Comparison of ENCODE assay signal across 3 cellular contexts in the genomic region with DNA sequence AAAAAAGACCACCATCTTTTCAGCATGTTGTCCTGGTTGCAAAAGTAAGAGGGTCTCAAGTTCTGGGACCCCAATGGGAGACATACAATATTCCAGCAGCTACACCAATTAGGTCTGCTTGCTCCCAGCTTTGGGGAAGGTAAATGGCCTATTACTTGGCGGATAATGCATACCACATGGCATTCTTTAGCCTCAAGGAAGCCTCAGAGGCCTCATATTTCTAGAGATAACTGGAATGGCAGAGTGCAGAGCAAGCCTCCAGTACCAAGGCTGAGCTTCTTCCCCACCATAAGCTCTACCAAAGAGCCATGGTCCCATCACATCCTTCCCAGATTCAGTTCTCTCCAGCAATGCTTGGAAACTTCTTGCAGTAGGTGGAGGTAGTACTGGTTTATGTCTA.
TF ChIP-seq lines count a peak whose summit lies in the region.

No MANE protein-coding gene starts in this region.

TF ChIP-seq in SK-N-SH treated with all-trans-retinoic acid at 6 μM for 48 hours, 23 proteins besides CTCF, POLR2A, EP300 and RAD21 (continued from another document):
- TF ChIP-seq, protein P1, sequence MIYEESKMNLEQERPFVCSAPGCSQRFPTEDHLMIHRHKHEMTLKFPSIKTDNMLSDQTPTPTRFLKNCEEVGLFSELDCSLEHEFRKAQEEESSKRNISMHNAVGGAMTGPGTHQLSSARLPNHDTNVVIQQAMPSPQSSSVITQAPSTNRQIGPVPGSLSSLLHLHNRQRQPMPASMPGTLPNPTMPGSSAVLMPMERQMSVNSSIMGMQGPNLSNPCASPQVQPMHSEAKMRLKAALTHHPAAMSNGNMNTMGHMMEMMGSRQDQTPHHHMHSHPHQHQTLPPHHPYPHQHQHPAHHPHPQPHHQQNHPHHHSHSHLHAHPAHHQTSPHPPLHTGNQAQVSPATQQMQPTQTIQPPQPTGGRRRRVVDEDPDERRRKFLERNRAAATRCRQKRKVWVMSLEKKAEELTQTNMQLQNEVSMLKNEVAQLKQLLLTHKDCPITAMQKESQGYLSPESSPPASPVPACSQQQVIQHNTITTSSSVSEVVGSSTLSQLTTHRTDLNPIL (CRISPR knock-in tag; IDR thresholded peaks at IDR 0.05; ENCODE audit: low read depth) = no peak
- TF ChIP-seq, protein P2, sequence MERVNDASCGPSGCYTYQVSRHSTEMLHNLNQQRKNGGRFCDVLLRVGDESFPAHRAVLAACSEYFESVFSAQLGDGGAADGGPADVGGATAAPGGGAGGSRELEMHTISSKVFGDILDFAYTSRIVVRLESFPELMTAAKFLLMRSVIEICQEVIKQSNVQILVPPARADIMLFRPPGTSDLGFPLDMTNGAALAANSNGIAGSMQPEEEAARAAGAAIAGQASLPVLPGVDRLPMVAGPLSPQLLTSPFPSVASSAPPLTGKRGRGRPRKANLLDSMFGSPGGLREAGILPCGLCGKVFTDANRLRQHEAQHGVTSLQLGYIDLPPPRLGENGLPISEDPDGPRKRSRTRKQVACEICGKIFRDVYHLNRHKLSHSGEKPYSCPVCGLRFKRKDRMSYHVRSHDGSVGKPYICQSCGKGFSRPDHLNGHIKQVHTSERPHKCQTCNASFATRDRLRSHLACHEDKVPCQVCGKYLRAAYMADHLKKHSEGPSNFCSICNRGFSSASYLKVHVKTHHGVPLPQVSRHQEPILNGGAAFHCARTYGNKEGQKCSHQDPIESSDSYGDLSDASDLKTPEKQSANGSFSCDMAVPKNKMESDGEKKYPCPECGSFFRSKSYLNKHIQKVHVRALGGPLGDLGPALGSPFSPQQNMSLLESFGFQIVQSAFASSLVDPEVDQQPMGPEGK (CRISPR knock-in tag; IDR thresholded peaks at IDR 0.05; ENCODE audit: borderline replicate concordance) = no peak
- TF ChIP-seq ISL1 (CRISPR knock-in tag; IDR thresholded peaks at IDR 0.05) = no peak
- no peak for TF ChIP-seq SNAI2 (CRISPR knock-in tag; IDR thresholded peaks at IDR 0.05)
- no peak for TF ChIP-seq ARNTL (CRISPR knock-in tag; IDR thresholded peaks at IDR 0.05; ENCODE audit: borderline replicate concordance, low read depth)

TF ChIP-seq in SK-N-SH, 30 proteins besides CTCF, POLR2A, EP300 and RAD21 (continued from another document):
- TF ChIP-seq, protein P3, sequence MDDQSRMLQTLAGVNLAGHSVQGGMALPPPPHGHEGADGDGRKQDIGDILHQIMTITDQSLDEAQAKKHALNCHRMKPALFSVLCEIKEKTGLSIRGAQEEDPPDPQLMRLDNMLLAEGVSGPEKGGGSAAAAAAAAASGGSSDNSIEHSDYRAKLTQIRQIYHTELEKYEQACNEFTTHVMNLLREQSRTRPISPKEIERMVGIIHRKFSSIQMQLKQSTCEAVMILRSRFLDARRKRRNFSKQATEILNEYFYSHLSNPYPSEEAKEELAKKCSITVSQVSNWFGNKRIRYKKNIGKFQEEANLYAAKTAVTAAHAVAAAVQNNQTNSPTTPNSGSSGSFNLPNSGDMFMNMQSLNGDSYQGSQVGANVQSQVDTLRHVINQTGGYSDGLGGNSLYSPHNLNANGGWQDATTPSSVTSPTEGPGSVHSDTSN (IDR thresholded peaks at IDR 0.05) = no peak
- TF ChIP-seq RFX5 (IDR thresholded peaks at IDR 0.05; ENCODE audit: low read length) (no peak), TAF1 (IDR thresholded peaks at IDR 0.05; ENCODE audit: borderline replicate concordance, low read depth, low read length) (no peak), FOXM1 (IDR thresholded peaks at IDR 0.05; ENCODE audit: low read depth) (no peak), RCOR1 (IDR thresholded peaks at IDR 0.05; ENCODE audit: low read length) (no peak), RXRA (IDR thresholded peaks at IDR 0.05; ENCODE audit: borderline replicate concordance, low read depth) (no peak), NRF1 (IDR thresholded peaks at IDR 0.05; ENCODE audit: low read depth, low read length) (no peak)
- TF ChIP-seq, protein P4, sequence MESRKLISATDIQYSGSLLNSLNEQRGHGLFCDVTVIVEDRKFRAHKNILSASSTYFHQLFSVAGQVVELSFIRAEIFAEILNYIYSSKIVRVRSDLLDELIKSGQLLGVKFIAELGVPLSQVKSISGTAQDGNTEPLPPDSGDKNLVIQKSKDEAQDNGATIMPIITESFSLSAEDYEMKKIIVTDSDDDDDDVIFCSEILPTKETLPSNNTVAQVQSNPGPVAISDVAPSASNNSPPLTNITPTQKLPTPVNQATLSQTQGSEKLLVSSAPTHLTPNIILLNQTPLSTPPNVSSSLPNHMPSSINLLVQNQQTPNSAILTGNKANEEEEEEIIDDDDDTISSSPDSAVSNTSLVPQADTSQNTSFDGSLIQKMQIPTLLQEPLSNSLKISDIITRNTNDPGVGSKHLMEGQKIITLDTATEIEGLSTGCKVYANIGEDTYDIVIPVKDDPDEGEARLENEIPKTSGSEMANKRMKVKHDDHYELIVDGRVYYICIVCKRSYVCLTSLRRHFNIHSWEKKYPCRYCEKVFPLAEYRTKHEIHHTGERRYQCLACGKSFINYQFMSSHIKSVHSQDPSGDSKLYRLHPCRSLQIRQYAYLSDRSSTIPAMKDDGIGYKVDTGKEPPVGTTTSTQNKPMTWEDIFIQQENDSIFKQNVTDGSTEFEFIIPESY (IDR thresholded peaks at IDR 0.05; ENCODE audit: borderline replicate concordance, low read depth) = no peak
TF ChIP-seq in SK-N-SH: peak in this region for 0.

TF ChIP-seq in K562, 482 proteins besides CTCF, POLR2A, EP300 and RAD21 (continued from another document):
- TF ChIP-seq, protein P5, sequence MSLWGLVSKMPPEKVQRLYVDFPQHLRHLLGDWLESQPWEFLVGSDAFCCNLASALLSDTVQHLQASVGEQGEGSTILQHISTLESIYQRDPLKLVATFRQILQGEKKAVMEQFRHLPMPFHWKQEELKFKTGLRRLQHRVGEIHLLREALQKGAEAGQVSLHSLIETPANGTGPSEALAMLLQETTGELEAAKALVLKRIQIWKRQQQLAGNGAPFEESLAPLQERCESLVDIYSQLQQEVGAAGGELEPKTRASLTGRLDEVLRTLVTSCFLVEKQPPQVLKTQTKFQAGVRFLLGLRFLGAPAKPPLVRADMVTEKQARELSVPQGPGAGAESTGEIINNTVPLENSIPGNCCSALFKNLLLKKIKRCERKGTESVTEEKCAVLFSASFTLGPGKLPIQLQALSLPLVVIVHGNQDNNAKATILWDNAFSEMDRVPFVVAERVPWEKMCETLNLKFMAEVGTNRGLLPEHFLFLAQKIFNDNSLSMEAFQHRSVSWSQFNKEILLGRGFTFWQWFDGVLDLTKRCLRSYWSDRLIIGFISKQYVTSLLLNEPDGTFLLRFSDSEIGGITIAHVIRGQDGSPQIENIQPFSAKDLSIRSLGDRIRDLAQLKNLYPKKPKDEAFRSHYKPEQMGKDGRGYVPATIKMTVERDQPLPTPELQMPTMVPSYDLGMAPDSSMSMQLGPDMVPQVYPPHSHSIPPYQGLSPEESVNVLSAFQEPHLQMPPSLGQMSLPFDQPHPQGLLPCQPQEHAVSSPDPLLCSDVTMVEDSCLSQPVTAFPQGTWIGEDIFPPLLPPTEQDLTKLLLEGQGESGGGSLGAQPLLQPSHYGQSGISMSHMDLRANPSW (CRISPR knock-in tag; IDR thresholded peaks at IDR 0.05) = no peak
- TF ChIP-seq HMG20B (CRISPR knock-in tag; IDR thresholded peaks at IDR 0.05) (no peak), CBX1 (IDR thresholded peaks at IDR 0.05; ENCODE audit: low read depth) (no peak), SAFB (IDR thresholded peaks at IDR 0.05; ENCODE audit: borderline replicate concordance, low read depth, low read length) (no peak), ZNF785 (CRISPR knock-in tag; IDR thresholded peaks at IDR 0.05) (no peak)
